In genomic region chr17:79160980-79161621, GRCh38 we compare ENCODE assay signal across 10 cellular contexts.
A peak's percentile ranks its signal among the peaks of the same experiment; 100 is the strongest.
DNase-seq lines count a peak whose midpoint lies in the region; ATAC-seq lines count a peak whose summit lies in the region.
"Had no signal": no experiment of that assay in that cellular context is flagged by ENCODE, and none has a peak within 500 bp of the region (broad histone marks: within the 10 kb centered on the region; RNA-seq: fewer than 3 reads in every experiment).

No MANE protein-coding gene starts in this region.

- H3K36me3 ChIP-seq in GM23248 (ENCODE audit: low read depth) = no peaks in the 10 kb centered on the region
- H3K36me3 ChIP-seq: transverse colon had no signal

- H3K4me3 ChIP-seq in GM23248 = no peak overlapping the region
- H3K4me3 ChIP-seq: transverse colon had no signal

- no peak overlapping the region for H3K4me2 ChIP-seq in GM23248 (ENCODE audit: unreplicated experiment)

- no peaks in the 10 kb centered on the region for H3K27me3 Mint-ChIP-seq in activated CD4-positive, alpha-beta memory T cell treated with anti-CD3 and anti-CD28 coated beads for 36 hours

- intact Hi-C loops in activated CD4-positive, alpha-beta memory T cell treated with anti-CD3 and anti-CD28 coated beads for 36 hours (cut with micrococcal nuclease) = no loop called here

- in situ Hi-C loops in G401 (cut with HindIII; ENCODE audit: low sequenced_read_pairs) = no loop called here
- in situ Hi-C loops in GM23248 (cut with MboI) = no loop called here

- H3K27ac Mint-ChIP-seq in activated CD4-positive, alpha-beta memory T cell treated with anti-CD3 and anti-CD28 coated beads for 36 hours = no peak overlapping the region

- no peak overlapping the region for H3K4me3 Mint-ChIP-seq in activated CD4-positive, alpha-beta memory T cell treated with anti-CD3 and anti-CD28 coated beads for 36 hours

- peaks cover 7% of the 10 kb centered on the region for H3K4me1 Mint-ChIP-seq in activated CD4-positive, alpha-beta memory T cell treated with anti-CD3 and anti-CD28 coated beads for 36 hours (ENCODE audit: low read depth)

- no peaks in the 10 kb centered on the region for H3K79me2 ChIP-seq in GM23248 (ENCODE audit: insufficient read depth)

- no peak overlapping the region for H3K27ac ChIP-seq in GM23248
- H3K27ac ChIP-seq: transverse colon had no signal

- peak in 2 of 3 experiments; percentile 13 to 52 for DNase-seq in NCI-H1417 (lab: John Stamatoyannopoulos, UW)
- no peak for DNase-seq in NCI-H1417 treated with DMSO at 0.1 percent for 48 hours (lab: John Stamatoyannopoulos, UW)
- peak; percentile 48 for DNase-seq in GM19238 (ENCODE audit: insufficient read length, low spot score)
- peak; percentile 48 for DNase-seq in activated CD4-positive, alpha-beta memory T cell treated with anti-CD3 and anti-CD28 coated beads for 36 hours
- DNase-seq in lung microvascular endothelial cell (ENCODE audit: low read depth in 2 of 2) = peak; percentile 64 to 72
- no peak for DNase-seq in G401 (ENCODE audit: low spot score)
- no peak for DNase-seq in GM23248
- DNase-seq: NCI-H1105, transverse colon had no signal

- H3K27me3 ChIP-seq in GM23248 (replicated peaks; ENCODE audit: insufficient read depth) = peaks cover 12% of the 10 kb centered on the region; the same call in 1 of the 2 replicates

- H4K20me1 ChIP-seq in GM23248 (ENCODE audit: insufficient read depth) = no peaks in the 10 kb centered on the region

- H3K9me2 ChIP-seq in GM23248 (ENCODE audit: insufficient read depth) = no peaks in the 10 kb centered on the region

- no peaks in the 10 kb centered on the region for H3K9me3 ChIP-seq in GM23248 (ENCODE audit: low read depth)
- H3K9me3 ChIP-seq: transverse colon had no signal

- H3K9me3 Mint-ChIP-seq in activated CD4-positive, alpha-beta memory T cell treated with anti-CD3 and anti-CD28 coated beads for 36 hours = no peaks in the 10 kb centered on the region

- POLR2A ChIA-PET in activated CD4-positive, alpha-beta memory T cell treated with anti-CD3 and anti-CD28 coated beads for 36 hours (lab: Charles Lee) = no interaction called here

- H3K36me3 Mint-ChIP-seq in activated CD4-positive, alpha-beta memory T cell treated with anti-CD3 and anti-CD28 coated beads for 36 hours = no peaks in the 10 kb centered on the region

- 49 to 50% methylated on average over 14 of the region's 14 CpGs for WGBS in GM23248 (ENCODE audit: low coverage in 1 of 2, low lambda C conversion rate in 2 of 2, missing lambda C conversion rate in 2 of 2), 2 experiments

- ATAC-seq in HG03469 (IDR thresholded peaks at IDR 0.05; ENCODE audit: unreplicated experiment) = no peak

- H3F3A ChIP-seq in GM23248 (ENCODE audit: insufficient read depth) = no peaks in the 10 kb centered on the region

- no peak overlapping the region for H2AFZ ChIP-seq in GM23248

- no peaks in the 10 kb centered on the region for H3K4me1 ChIP-seq in GM23248 (ENCODE audit: insufficient read depth)
- H3K4me1 ChIP-seq: transverse colon had no signal

- H3K9ac ChIP-seq in GM23248 = no peak overlapping the region

- CTCF ChIA-PET in activated CD4-positive, alpha-beta memory T cell treated with anti-CD3 and anti-CD28 coated beads for 36 hours (lab: Charles Lee) = no interaction called here

Comparison
In these comparisons a context has a peak if more than half of its experiments do, and no peak if none do; other contexts are left out.
1. DNase-seq: peak in NCI-H1417 (2 of 3), GM19238 (single experiment), activated CD4-positive, alpha-beta memory T cell treated with anti-CD3 and anti-CD28 coated beads for 36 hours (single experiment) and lung microvascular endothelial cell (2 of 2); none in NCI-H1417 treated with DMSO at 0.1 percent for 48 hours (single experiment), G401 (single experiment) and GM23248 (single experiment).